ENCODE assay signal across 8 cellular contexts in genomic region chr20:3811421-3812258, GRCh38. TPM values are rescaled to one million over a fixed set of nuclear protein-coding genes. Genes with fewer than 3 reads are reported as not detected.
DNase-seq lines count a peak whose midpoint lies in the region; ATAC-seq and TF ChIP-seq lines count a peak whose summit lies in the region.

No MANE protein-coding gene starts in this region.

- H3K27ac Mint-ChIP-seq in GM23338 (no peak overlapping the region), chondrocyte (ENCODE audit: unreplicated experiment) (peak overlapping the region; percentile 99)

- peak; percentile 74 for TF ChIP-seq POLR2A in right lobe of liver (IDR thresholded peaks at IDR 0.05)

- no peaks in the 10 kb centered on the region for H3K9me3 ChIP-seq in right lobe of liver

- H3K4me1 ChIP-seq in GM23338 (ENCODE audit: insufficient read depth) (peaks cover 24% of the 10 kb centered on the region), right lobe of liver (peaks cover 0 to 48% (median 15%) of the 10 kb centered on the region in 4 donors)

- H3K4me3 ChIP-seq in GM23338: no peak overlapping the region
- peak overlapping the region; percentile 22 to 44 (median 44) for H3K4me3 ChIP-seq in right lobe of liver

- H3K27me3 Mint-ChIP-seq in GM23338 (ENCODE audit: insufficient read depth, low read depth, poor library complexity) (peaks cover 11% of the 10 kb centered on the region), chondrocyte (ENCODE audit: low read depth) (no peaks in the 10 kb centered on the region)

- H3K4me1 Mint-ChIP-seq in GM23338 (peaks cover 29% of the 10 kb centered on the region), chondrocyte (ENCODE audit: low read depth) (peaks cover 57% of the 10 kb centered on the region)

- no peaks in the 10 kb centered on the region for H3K79me2 ChIP-seq in GM23338 (replicated peaks; ENCODE audit: insufficient read depth)

- H3K27me3 ChIP-seq in GM23338 (ENCODE audit: insufficient read depth) (no peaks in the 10 kb centered on the region), right lobe of liver (no peaks in the 10 kb centered on the region)

- no peaks in the 10 kb centered on the region for H4K20me1 ChIP-seq in GM23338 (replicated peaks; ENCODE audit: insufficient read depth)

- no peaks in the 10 kb centered on the region for H3K9me2 ChIP-seq in GM23338 (ENCODE audit: insufficient read depth)

- no peak overlapping the region for H2AFZ ChIP-seq in GM23338

- H3K9me3 Mint-ChIP-seq in GM23338 (no peaks in the 10 kb centered on the region; the same call in 2 of the 3 replicates), chondrocyte (ENCODE audit: low read depth) (peaks cover 2% of the 10 kb centered on the region)

- no peak overlapping the region for H3K4me2 ChIP-seq in GM23338

- peak; percentile 14; the same call in 2 of the 3 replicates for ATAC-seq in GM23338
- ATAC-seq in right lobe of liver: peak; percentile 74 to 85 (median 82)
- no peak for ATAC-seq in GM21515 (IDR thresholded peaks at IDR 0.05; ENCODE audit: unreplicated experiment)
- ATAC-seq in HG03045 (IDR thresholded peaks at IDR 0.05; ENCODE audit: unreplicated experiment): no peak

- H3K4me3 Mint-ChIP-seq in GM23338: no peak overlapping the region; the same call in 2 of the 3 replicates
- H3K4me3 Mint-ChIP-seq in chondrocyte (ENCODE audit: unreplicated experiment): peak overlapping the region; percentile 69

- 0% methylated on average over 12 of the region's 20 CpGs for WGBS in right lobe of liver (ENCODE audit: insufficient coverage, low coverage, low lambda C conversion rate, missing lambda C conversion rate)

- H3K36me3 ChIP-seq in GM23338 (ENCODE audit: insufficient read depth) (no peaks in the 10 kb centered on the region), right lobe of liver (no peaks in the 10 kb centered on the region)

- TF ChIP-seq CTCF in GM23338 (conservative IDR thresholded peaks at IDR 0.05; ENCODE audit: low read depth in 2 of 2) (no peak), chondrocyte (IDR thresholded peaks at IDR 0.05) (no peak), right lobe of liver (IDR thresholded peaks at IDR 0.05) (no peak)

- peaks cover 4% of the 10 kb centered on the region; the same call in 1 of the 2 replicates for H3F3A ChIP-seq in GM23338 (replicated peaks; ENCODE audit: low read depth)

- intact Hi-C loops in right lobe of liver (cut with DNase I): no loop called here

- no peaks in the 10 kb centered on the region; the same call in 2 of the 3 replicates for H3K36me3 Mint-ChIP-seq in GM23338 (ENCODE audit: low read depth)
- peaks cover 1% of the 10 kb centered on the region for H3K36me3 Mint-ChIP-seq in chondrocyte (ENCODE audit: low read depth)

- DNase-seq in GM23338 (ENCODE audit: low spot score) (no peak), NCI-H226 (peak; percentile 86), chondrocyte (ENCODE audit: low spot score) (peak; percentile 99), right lobe of liver (peak; percentile 97 to 99 (median 98))
- peak; percentile 91 for DNase-seq in activated CD4-positive, alpha-beta T cell treated with anti-CD3 and anti-CD28 coated beads, Interleukin-2, amount 50 U/mL, for 1 hour
- peak; percentile 94 for DNase-seq in stimulated activated CD4-positive, alpha-beta T cell treated with anti-CD3 and anti-CD28 coated beads, Interleukin-4, amount 100 ng/mL, for 1 hour

- H3K27ac ChIP-seq in GM23338 (ENCODE audit: low read depth) (no peak overlapping the region), right lobe of liver (peak overlapping the region; percentile 86 to 98 (median 97))

TF ChIP-seq in GM23338, 12 proteins besides CTCF, POLR2A, EP300 and RAD21:
- no peak for TF ChIP-seq ZNF331 (CRISPR knock-in tag; IDR thresholded peaks at IDR 0.05; ENCODE audit: low read depth)
- TF ChIP-seq REST (IDR thresholded peaks at IDR 0.05; ENCODE audit: unreplicated experiment): no peak

RNA-seq across cellular contexts. Expression of gene AP5S1, which starts 8.7 kb away (rescaled TPM):
- 1.2 and 1.8 TPM in 2 replicates for total RNA-seq in GM23338 (2014; rRNA removed; shearing (Covaris generic))
- 1.8 and 2.8 TPM in 2 replicates for polyA plus RNA-seq in GM23338 (2016; fragmentation: Nextera tagmentation; extraction: Ambion mirVana)
- 17.9 to 24.5 TPM (median 20.1 TPM) in 3 replicates for total RNA-seq in chondrocyte
- 10 to 100 TPM in 3 of 6 experiments, 1 to 10 TPM in 3; 7.7 to 16.1 (median 9.5) TPM for total RNA-seq in right lobe of liver

RNA-seq across cellular contexts. Expression of gene CDC25B, which starts 15.5 kb away (rescaled TPM):
- total RNA-seq in GM23338 (2014; rRNA removed; shearing (Covaris generic)): 19.9 and 33.0 TPM in 2 replicates
- polyA plus RNA-seq in GM23338 (2016; fragmentation: Nextera tagmentation; extraction: Ambion mirVana): 9.8 and 10.5 TPM in 2 replicates
- total RNA-seq in chondrocyte: 48.7 to 60.1 TPM (median 57.8 TPM) in 3 replicates
- 10 to 100 TPM; 10.9 to 28.7 (median 16.5) TPM for total RNA-seq in right lobe of liver

RNA-seq across cellular contexts. Expression of gene CENPB, which starts 25.1 kb away (rescaled TPM):
- 44.3 and 52.1 TPM in 2 replicates for total RNA-seq in GM23338 (2014; rRNA removed; shearing (Covaris generic))
- 9.5 and 10.8 TPM in 2 replicates for polyA plus RNA-seq in GM23338 (2016; fragmentation: Nextera tagmentation; extraction: Ambion mirVana)
- total RNA-seq in chondrocyte: 91.1 to 94.9 TPM (median 92.1 TPM) in 3 replicates
- total RNA-seq in right lobe of liver: 10 to 100 TPM; 27.8 to 43.1 (median 31.6) TPM

RNA-seq across cellular contexts. Expression of gene SPEF1, which starts 30.4 kb away (rescaled TPM):
- 0.69 and 1.3 TPM in 2 replicates for total RNA-seq in GM23338 (2014; rRNA removed; shearing (Covaris generic))
- polyA plus RNA-seq in GM23338 (2016; fragmentation: Nextera tagmentation; extraction: Ambion mirVana): 0.68 and 0.85 TPM in 2 replicates
- total RNA-seq in chondrocyte (0.12 to 0.60 TPM in 2 of 3 replicates, not detected in the other), right lobe of liver (not detected)

RNA-seq across cellular contexts. Expression of gene MAVS, which starts 35.0 kb away (rescaled TPM):
- 21.8 and 21.9 TPM in 2 replicates for total RNA-seq in GM23338 (2014; rRNA removed; shearing (Covaris generic))
- polyA plus RNA-seq in GM23338 (2016; fragmentation: Nextera tagmentation; extraction: Ambion mirVana): 4.4 and 5.2 TPM in 2 replicates
- total RNA-seq in chondrocyte (37.9 to 41.6 TPM (median 38.8 TPM) in 3 replicates), right lobe of liver (10 to 100 TPM; 10.1 to 20.4 (median 17.0) TPM)

Comparison
In these comparisons a context has a peak if more than half of its experiments do, and no peak if none do; other contexts are left out.
1. ATAC-seq: peak in GM23338 (single experiment) and right lobe of liver (4 of 4); none in GM21515 (single experiment) and HG03045 (single experiment).